In the genomic region with DNA sequence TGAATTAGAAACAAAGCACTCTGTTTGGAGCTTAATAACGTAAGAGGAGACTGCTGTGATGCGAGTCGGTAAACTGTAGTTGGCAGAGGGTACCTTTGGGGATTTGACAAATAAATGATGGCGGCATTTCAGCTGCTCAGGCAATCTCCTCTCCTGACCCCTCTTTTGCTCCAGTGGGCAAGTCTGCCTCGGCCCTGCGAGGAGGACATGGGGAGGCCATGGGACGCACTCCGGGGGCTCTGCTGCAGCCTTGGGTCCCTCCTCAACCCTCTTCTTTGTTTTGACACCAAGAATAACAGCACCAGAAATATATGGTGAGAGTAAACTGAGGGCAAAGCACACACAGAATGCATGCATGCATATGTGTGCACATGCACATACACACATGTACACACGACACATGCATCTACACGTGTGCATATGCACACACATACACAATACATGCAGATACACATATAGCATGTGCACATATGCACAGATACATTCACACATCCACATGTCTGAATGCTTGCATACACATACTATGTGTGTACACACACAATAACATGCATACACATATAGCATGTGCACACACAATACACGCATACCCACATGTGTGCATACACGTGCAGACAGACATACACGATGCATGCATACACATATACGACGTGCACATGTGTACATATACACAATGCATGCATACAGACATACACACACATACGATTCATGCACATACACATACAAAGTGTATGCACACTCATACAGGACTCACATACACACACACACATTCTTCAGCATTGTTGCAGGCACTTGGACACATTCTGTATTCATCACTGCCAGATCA, we compare ENCODE assay signal across 1 cellular context.
TF ChIP-seq lines count a peak whose summit lies in the region.

No MANE protein-coding gene starts in this region.

TF ChIP-seq in K562, 482 proteins besides CTCF, POLR2A, EP300 and RAD21 (continued from another document):
- no peak for TF ChIP-seq CBFA2T2 (conservative IDR thresholded peaks at IDR 0.05)
- no peak for TF ChIP-seq SMARCA5 (IDR thresholded peaks at IDR 0.05)
- no peak for TF ChIP-seq OTX1 (CRISPR knock-in tag; IDR thresholded peaks at IDR 0.05)
